ENCODE assay signal across 1 cellular context in the genomic region with DNA sequence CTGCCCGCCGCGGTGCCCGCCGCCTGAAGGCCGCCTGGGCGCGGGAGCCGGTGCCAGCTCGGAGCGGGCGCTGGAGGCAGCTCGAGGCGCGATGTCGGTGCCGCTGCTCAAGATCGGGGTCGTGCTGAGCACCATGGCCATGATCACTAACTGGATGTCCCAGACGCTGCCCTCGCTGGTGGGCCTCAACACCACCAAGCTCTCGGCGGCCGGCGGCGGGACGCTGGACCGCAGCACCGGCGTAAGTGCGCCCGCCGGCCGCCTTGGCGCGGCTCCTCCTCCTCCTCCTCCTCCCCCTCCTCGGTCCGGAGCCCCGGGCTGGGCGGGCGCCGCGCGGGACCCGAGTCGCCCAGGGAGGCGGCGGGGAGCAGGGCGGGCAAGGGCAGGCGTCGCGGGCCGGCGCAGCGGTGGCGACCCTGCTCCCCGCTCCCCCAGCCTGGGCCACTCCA.
TF ChIP-seq lines count a peak whose summit lies in the region.

No MANE protein-coding gene starts in this region.

TF ChIP-seq in GM23338, 12 proteins besides CTCF, POLR2A, EP300 and RAD21 (continued from another document):
- TF ChIP-seq, protein P1, sequence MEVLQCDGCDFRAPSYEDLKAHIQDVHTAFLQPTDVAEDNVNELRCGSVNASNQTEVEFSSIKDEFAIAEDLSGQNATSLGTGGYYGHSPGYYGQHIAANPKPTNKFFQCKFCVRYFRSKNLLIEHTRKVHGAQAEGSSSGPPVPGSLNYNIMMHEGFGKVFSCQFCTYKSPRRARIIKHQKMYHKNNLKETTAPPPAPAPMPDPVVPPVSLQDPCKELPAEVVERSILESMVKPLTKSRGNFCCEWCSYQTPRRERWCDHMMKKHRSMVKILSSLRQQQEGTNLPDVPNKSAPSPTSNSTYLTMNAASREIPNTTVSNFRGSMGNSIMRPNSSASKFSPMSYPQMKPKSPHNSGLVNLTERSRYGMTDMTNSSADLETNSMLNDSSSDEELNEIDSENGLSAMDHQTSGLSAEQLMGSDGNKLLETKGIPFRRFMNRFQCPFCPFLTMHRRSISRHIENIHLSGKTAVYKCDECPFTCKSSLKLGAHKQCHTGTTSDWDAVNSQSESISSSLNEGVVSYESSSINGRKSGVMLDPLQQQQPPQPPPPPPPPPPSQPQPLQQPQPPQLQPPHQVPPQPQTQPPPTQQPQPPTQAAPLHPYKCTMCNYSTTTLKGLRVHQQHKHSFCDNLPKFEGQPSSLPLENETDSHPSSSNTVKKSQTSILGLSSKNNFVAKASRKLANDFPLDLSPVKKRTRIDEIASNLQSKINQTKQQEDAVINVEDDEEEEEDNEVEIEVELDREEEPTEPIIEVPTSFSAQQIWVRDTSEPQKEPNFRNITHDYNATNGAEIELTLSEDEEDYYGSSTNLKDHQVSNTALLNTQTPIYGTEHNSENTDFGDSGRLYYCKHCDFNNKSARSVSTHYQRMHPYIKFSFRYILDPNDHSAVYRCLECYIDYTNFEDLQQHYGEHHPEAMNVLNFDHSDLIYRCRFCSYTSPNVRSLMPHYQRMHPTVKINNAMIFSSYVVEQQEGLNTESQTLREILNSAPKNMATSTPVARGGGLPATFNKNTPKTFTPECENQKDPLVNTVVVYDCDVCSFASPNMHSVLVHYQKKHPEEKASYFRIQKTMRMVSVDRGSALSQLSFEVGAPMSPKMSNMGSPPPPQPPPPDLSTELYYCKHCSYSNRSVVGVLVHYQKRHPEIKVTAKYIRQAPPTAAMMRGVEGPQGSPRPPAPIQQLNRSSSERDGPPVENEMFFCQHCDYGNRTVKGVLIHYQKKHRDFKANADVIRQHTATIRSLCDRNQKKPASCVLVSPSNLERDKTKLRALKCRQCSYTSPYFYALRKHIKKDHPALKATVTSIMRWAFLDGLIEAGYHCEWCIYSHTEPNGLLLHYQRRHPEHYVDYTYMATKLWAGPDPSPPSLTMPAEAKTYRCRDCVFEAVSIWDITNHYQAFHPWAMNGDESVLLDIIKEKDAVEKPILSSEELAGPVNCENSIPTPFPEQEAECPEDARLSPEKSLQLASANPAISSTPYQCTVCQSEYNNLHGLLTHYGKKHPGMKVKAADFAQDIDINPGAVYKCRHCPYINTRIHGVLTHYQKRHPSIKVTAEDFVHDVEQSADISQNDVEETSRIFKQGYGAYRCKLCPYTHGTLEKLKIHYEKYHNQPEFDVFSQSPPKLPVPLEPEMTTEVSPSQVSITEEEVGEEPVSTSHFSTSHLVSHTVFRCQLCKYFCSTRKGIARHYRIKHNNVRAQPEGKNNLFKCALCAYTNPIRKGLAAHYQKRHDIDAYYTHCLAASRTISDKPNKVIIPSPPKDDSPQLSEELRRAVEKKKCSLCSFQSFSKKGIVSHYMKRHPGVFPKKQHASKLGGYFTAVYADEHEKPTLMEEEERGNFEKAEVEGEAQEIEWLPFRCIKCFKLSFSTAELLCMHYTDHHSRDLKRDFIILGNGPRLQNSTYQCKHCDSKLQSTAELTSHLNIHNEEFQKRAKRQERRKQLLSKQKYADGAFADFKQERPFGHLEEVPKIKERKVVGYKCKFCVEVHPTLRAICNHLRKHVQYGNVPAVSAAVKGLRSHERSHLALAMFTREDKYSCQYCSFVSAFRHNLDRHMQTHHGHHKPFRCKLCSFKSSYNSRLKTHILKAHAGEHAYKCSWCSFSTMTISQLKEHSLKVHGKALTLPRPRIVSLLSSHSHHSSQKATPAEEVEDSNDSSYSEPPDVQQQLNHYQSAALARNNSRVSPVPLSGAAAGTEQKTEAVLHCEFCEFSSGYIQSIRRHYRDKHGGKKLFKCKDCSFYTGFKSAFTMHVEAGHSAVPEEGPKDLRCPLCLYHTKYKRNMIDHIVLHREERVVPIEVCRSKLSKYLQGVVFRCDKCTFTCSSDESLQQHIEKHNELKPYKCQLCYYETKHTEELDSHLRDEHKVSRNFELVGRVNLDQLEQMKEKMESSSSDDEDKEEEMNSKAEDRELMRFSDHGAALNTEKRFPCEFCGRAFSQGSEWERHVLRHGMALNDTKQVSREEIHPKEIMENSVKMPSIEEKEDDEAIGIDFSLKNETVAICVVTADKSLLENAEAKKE (CRISPR knock-in tag; IDR thresholded peaks at IDR 0.05) = no peak
- TF ChIP-seq, protein P2, sequence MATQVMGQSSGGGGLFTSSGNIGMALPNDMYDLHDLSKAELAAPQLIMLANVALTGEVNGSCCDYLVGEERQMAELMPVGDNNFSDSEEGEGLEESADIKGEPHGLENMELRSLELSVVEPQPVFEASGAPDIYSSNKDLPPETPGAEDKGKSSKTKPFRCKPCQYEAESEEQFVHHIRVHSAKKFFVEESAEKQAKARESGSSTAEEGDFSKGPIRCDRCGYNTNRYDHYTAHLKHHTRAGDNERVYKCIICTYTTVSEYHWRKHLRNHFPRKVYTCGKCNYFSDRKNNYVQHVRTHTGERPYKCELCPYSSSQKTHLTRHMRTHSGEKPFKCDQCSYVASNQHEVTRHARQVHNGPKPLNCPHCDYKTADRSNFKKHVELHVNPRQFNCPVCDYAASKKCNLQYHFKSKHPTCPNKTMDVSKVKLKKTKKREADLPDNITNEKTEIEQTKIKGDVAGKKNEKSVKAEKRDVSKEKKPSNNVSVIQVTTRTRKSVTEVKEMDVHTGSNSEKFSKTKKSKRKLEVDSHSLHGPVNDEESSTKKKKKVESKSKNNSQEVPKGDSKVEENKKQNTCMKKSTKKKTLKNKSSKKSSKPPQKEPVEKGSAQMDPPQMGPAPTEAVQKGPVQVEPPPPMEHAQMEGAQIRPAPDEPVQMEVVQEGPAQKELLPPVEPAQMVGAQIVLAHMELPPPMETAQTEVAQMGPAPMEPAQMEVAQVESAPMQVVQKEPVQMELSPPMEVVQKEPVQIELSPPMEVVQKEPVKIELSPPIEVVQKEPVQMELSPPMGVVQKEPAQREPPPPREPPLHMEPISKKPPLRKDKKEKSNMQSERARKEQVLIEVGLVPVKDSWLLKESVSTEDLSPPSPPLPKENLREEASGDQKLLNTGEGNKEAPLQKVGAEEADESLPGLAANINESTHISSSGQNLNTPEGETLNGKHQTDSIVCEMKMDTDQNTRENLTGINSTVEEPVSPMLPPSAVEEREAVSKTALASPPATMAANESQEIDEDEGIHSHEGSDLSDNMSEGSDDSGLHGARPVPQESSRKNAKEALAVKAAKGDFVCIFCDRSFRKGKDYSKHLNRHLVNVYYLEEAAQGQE (IDR thresholded peaks at IDR 0.05; ENCODE audit: unreplicated experiment) = no peak
TF ChIP-seq in GM23338: peak in this region for 0.
